Comparison of ENCODE assay signal across 7 cellular contexts in genomic region chr5:28544501-28544900, GRCh38.
"Had no signal": no experiment of that assay in that cellular context is flagged by ENCODE, and none has a peak within 500 bp of the region (broad histone marks: within the 10 kb centered on the region; RNA-seq: fewer than 3 reads in every experiment).

No MANE protein-coding gene starts in this region.

- DNase-seq: GDM1, GF-D8 had no signal

- FAIRE-seq: G401.6, GM12891, GM12892, GM18507, GM19239 had no signal
